In the genomic region with DNA sequence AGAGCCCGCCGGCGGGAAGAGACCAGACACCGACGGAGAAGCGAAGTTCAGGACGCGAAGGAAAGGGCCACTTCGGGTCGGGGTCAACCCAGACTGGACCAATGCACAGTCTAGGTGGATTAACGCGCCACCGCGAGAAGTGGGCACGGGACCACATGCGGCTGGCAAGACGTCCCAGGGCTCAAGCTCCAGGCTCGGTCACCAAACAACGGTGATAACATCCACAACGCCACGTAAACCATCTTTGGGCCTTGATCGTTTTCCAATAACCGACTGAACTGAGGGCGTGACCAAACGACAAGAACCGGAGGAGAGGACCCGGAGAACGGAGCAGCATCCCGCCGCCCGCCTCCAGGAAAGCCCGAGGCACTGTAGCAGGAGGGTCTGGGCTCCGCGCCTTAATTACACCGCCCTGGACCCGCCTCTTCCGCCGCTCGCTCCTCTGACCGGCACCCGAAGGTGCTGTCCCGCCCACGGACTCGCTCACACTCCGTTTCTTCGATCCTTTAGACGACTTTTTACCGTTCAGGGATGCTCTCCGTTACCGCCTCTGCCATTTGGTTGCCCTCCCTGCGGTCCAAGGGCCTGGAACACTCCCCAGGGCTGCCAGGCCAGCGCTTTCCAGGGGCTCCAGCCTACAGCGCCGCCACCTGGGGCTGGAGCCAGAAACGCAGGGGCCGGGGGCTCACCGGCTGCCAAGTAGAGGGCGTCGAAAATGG, we compare ENCODE assay signal across 8 cellular contexts. TPM values are rescaled to one million over a fixed set of nuclear protein-coding genes. Genes with fewer than 3 reads are reported as not detected.
DNase-seq lines count a peak whose midpoint lies in the region; ATAC-seq and TF ChIP-seq lines count a peak whose summit lies in the region.

No MANE protein-coding gene starts in this region.

- H4K91ac ChIP-seq in IMR-90 (ENCODE audit: insufficient read depth, low read depth, low read length): peak overlapping the region; percentile 67

- dilution Hi-C loops in IMR-90 (cut with HindIII; ENCODE audit: low sequenced_read_pairs, unreplicated experiment): no loop called here

- H3K18ac ChIP-seq in IMR-90 (ENCODE audit: low read depth, low read length): peak overlapping the region; percentile 66

- peaks cover 4% of the 10 kb centered on the region; the same call in 1 of the 2 replicates for H3K27me3 ChIP-seq in IMR-90 (ENCODE audit: control insufficient read depth, insufficient read depth, low read length)
- peaks cover 5% of the 10 kb centered on the region for H3K27me3 ChIP-seq in adipocyte (replicated peaks; ENCODE audit: control insufficient read depth, insufficient read depth, low read length)

- TF ChIP-seq POLR2A in IMR-90 (IDR thresholded peaks at IDR 0.05; ENCODE audit: low read depth, low read length): peak; percentile 62

- DNase-seq in ELF-1 (ENCODE audit: low read depth, low spot score): peak; percentile 76
- DNase-seq in IMR-90: peak; percentile 52
- peak; percentile 77 for DNase-seq in adipocyte (ENCODE audit: low read depth)
- DNase-seq in left ventricle myocardium superior: peak; percentile 71
- DNase-seq in retina: peak; percentile 91
- no peak for DNase-seq in NCI-H1048 (lab: John Stamatoyannopoulos, UW)

- CTCF ChIA-PET in IMR-90 (lab: Yijun Ruan, JAX): interaction anchor here (0.9 to 1.5 kb wide), 2 partner anchors 19 to 78 kb away, joined by 4 to 6 read pairs; no protein-coding TSS in a partner anchor

- no peak overlapping the region; the same call in 2 of the 3 replicates for H2BK15ac ChIP-seq in IMR-90 (ENCODE audit: low read depth, low read length)

- peak overlapping the region; percentile 95 for H3K56ac ChIP-seq in IMR-90 (ENCODE audit: extremely low read depth, insufficient read depth, low read length)

- H3K4me1 ChIP-seq in IMR-90 (ENCODE audit: control insufficient read depth, insufficient read depth, low read length) (peaks cover 6% of the 10 kb centered on the region), adipocyte (ENCODE audit: control insufficient read depth, insufficient read depth, low read length) (peaks cover 7% of the 10 kb centered on the region)

- H3K14ac ChIP-seq in IMR-90 (replicated peaks; ENCODE audit: low read depth, low read length): peak overlapping the region; percentile 96

- 0 out of 2 replicates have a peak overlapping the region, but pooled peaks have one; percentile 18 for H2AK5ac ChIP-seq in IMR-90 (ENCODE audit: low read depth, low read length)

- in situ Hi-C loops in IMR-90 (cut with MboI; ENCODE audit: low sequenced_read_pairs): no loop called here

- H3K4me3 ChIP-seq in IMR-90 (ENCODE audit: insufficient read depth, low read depth, low read length) (peak overlapping the region; percentile 61), adipocyte (ENCODE audit: low read length) (peak overlapping the region; percentile 93)

- H4K5ac ChIP-seq in IMR-90 (ENCODE audit: low read depth, low read length): peak overlapping the region; percentile 86

- peak overlapping the region; percentile 77 for H2AK9ac ChIP-seq in IMR-90 (replicated peaks; ENCODE audit: low read depth, low read length, poor library complexity)

- peak overlapping the region; percentile 85 to 93 for H4K8ac ChIP-seq in IMR-90 (ENCODE audit: low read depth in 2 of 2, low read length in 2 of 2)

- peak overlapping the region; percentile 96 for H3K23ac ChIP-seq in IMR-90 (ENCODE audit: low read depth, low read length)

- H2BK5ac ChIP-seq in IMR-90 (ENCODE audit: low read depth, low read length, poor library complexity, severe bottlenecking): peak overlapping the region; percentile 25

- POLR2A ChIA-PET in IMR-90 (lab: Charles Lee; ENCODE audit: unreplicated experiment): no interaction called here

- H3K4ac ChIP-seq in IMR-90 (ENCODE audit: low read depth, low read length): peak overlapping the region; percentile 94

- H4K20me1 ChIP-seq in IMR-90 (ENCODE audit: insufficient read depth, low read length): no peaks in the 10 kb centered on the region

- intact Hi-C loops in IMR-90 (cut with micrococcal nuclease) (no loop called here), left ventricle myocardium superior (cut with micrococcal nuclease) (no loop called here)

- H3K9me3 ChIP-seq in IMR-90 (ENCODE audit: control insufficient read depth, insufficient read depth, low read length) (no peaks in the 10 kb centered on the region; the same call in 1 of the 2 replicates), adipocyte (ENCODE audit: control insufficient read depth, low read length) (no peaks in the 10 kb centered on the region)

- H3K9ac ChIP-seq in IMR-90 (ENCODE audit: low read depth, low read length): peak overlapping the region; percentile 72
- H3K9ac ChIP-seq in adipocyte (ENCODE audit: low read length): peak overlapping the region; percentile 78

- no peaks in the 10 kb centered on the region for H3K9me1 ChIP-seq in IMR-90 (ENCODE audit: insufficient read depth, low read length)

- ATAC-seq in GM21576 (IDR thresholded peaks at IDR 0.05; ENCODE audit: unreplicated experiment): peak; percentile 94
- ATAC-seq in IMR-90 (ENCODE audit: low read depth): peak; percentile 95
- peak; percentile 98 for ATAC-seq in SK-N-SH treated with all-trans-retinoic acid at 6 μM for 48 hours
- peak; percentile 97 for ATAC-seq in left ventricle myocardium superior

- H3K27ac ChIP-seq in IMR-90 (ENCODE audit: insufficient read depth, low read length): peak overlapping the region; percentile 56

- BruUV-seq in IMR-90 (replicated peaks; lab: Mats Ljungman, UMichigan): no TSS peak

- peak overlapping the region; percentile 94 for H2AFZ ChIP-seq in IMR-90 (replicated peaks; ENCODE audit: low read length, poor library complexity)

- no peak overlapping the region for H2BK20ac ChIP-seq in IMR-90 (ENCODE audit: low read depth, low read length)

- peak; percentile 51 for TF ChIP-seq CTCF in IMR-90 (conservative IDR thresholded peaks at IDR 0.05; ENCODE audit: low read depth, low read length)

- WGBS in IMR-90 (ENCODE audit: extremely low coverage in 2 of 2, insufficient read length in 1 of 2), 2 experiments: 1% methylated on average over 34 of the region's 59 CpGs; no CpG with 5 or more reads in 1 of the 2 experiments

- H3K79me1 ChIP-seq in IMR-90 (ENCODE audit: low read depth in 1 of 2, low read length in 2 of 2): peaks cover 5 to 30% of the 10 kb centered on the region in 2 experiments

- peak overlapping the region; percentile 91 for H2BK120ac ChIP-seq in IMR-90 (ENCODE audit: low read depth, low read length)

- peak; percentile 30; the same call in 1 of the 2 replicates for TF ChIP-seq RAD21 in IMR-90 (IDR thresholded peaks at IDR 0.05; ENCODE audit: low read length)

- H3K4me2 ChIP-seq in IMR-90 (ENCODE audit: low read depth, low read length): peak overlapping the region; percentile 96

- H3K36me3 ChIP-seq in IMR-90 (ENCODE audit: control insufficient read depth, insufficient read depth, low read length) (no peaks in the 10 kb centered on the region), adipocyte (ENCODE audit: control insufficient read depth, insufficient read depth, low read length, severe bottlenecking) (no peaks in the 10 kb centered on the region)

TF ChIP-seq in IMR-90, 13 proteins besides CTCF, POLR2A, EP300 and RAD21 (continues in another document):
- TF ChIP-seq, protein P1, sequence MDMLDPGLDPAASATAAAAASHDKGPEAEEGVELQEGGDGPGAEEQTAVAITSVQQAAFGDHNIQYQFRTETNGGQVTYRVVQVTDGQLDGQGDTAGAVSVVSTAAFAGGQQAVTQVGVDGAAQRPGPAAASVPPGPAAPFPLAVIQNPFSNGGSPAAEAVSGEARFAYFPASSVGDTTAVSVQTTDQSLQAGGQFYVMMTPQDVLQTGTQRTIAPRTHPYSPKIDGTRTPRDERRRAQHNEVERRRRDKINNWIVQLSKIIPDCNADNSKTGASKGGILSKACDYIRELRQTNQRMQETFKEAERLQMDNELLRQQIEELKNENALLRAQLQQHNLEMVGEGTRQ (IDR thresholded peaks at IDR 0.05; ENCODE audit: low read depth, low read length): peak; percentile 33; the same call in 1 of the 2 replicates

TF ChIP-seq in SK-N-SH treated with all-trans-retinoic acid at 6 μM for 48 hours, 23 proteins besides CTCF, POLR2A, EP300 and RAD21:
- TF ChIP-seq TCF4 (CRISPR knock-in tag; IDR thresholded peaks at IDR 0.05; ENCODE audit: borderline replicate concordance) (0 out of 2 replicates have a peak, but pooled peaks have one; percentile 14), PPARA (CRISPR knock-in tag; IDR thresholded peaks at IDR 0.05; ENCODE audit: borderline replicate concordance) (no peak)
TF ChIP-seq in SK-N-SH treated with all-trans-retinoic acid at 6 μM for 48 hours: peak in this region for 1.

RNA-seq across cellular contexts. Expression of a gene that starts 44.1 kb away (rescaled TPM):
- total RNA-seq in IMR-90 (2012; rRNA removed) (not detected in 2 replicates), left ventricle myocardium superior (not detected)
- not detected in 2 replicates for polyA plus RNA-seq in IMR-90 (2012; rRNA removed)
- polyA plus RNA-seq in IMR-90 (2012; cell fraction: cytosol; rRNA removed): not detected in 2 replicates
- not detected in 2 replicates for polyA plus RNA-seq in IMR-90 (2012; cell fraction: nucleus; rRNA removed; ENCODE audit: low replicate concordance)

RNA-seq across cellular contexts. Expression of a gene that starts 46.9 kb away (rescaled TPM):
- total RNA-seq in IMR-90 (2012; rRNA removed) (1.6 and 1.7 TPM in 2 replicates), left ventricle myocardium superior (0.79 TPM)
- polyA plus RNA-seq in IMR-90 (2012; rRNA removed): 4.1 and 5.5 TPM in 2 replicates
- polyA plus RNA-seq in IMR-90 (2012; cell fraction: cytosol; rRNA removed): 5.1 and 6.4 TPM in 2 replicates
- 13.5 and 15.3 TPM in 2 replicates for polyA plus RNA-seq in IMR-90 (2012; cell fraction: nucleus; rRNA removed; ENCODE audit: low replicate concordance)

RNA-seq across cellular contexts. Expression of a gene that starts 52.5 kb away (rescaled TPM):
- total RNA-seq in IMR-90 (2012; rRNA removed) (not detected in 2 replicates), left ventricle myocardium superior (not detected)
- polyA plus RNA-seq in IMR-90 (2012; rRNA removed): not detected in 2 replicates
- polyA plus RNA-seq in IMR-90 (2012; cell fraction: cytosol; rRNA removed): not detected in 2 replicates
- 0.10 TPM in 1 of 2 replicates, not detected in the other for polyA plus RNA-seq in IMR-90 (2012; cell fraction: nucleus; rRNA removed; ENCODE audit: low replicate concordance)

RNA-seq across cellular contexts. Expression of a gene that starts 59.8 kb away (rescaled TPM):
- not detected in 2 replicates for total RNA-seq in IMR-90 (2012; rRNA removed)
- polyA plus RNA-seq in IMR-90 (2012; rRNA removed): not detected in 2 replicates
- polyA plus RNA-seq in IMR-90 (2012; cell fraction: cytosol; rRNA removed): 0.12 TPM in 1 of 2 replicates, not detected in the other
- 0.08 TPM in 1 of 2 replicates, not detected in the other for polyA plus RNA-seq in IMR-90 (2012; cell fraction: nucleus; rRNA removed; ENCODE audit: low replicate concordance)
- total RNA-seq in left ventricle myocardium superior: 0.45 TPM
